In genomic region chr15:26178821-26179220, GRCh38 we compare ENCODE assay signal across 21 cellular contexts.
DNase-seq lines count a peak whose midpoint lies in the region; FAIRE-seq and TF ChIP-seq lines count a peak whose summit lies in the region.
"Had no signal": no experiment of that assay in that cellular context is flagged by ENCODE, and none has a peak within 500 bp of the region (broad histone marks: within the 10 kb centered on the region; RNA-seq: fewer than 3 reads in every experiment).

No MANE protein-coding gene starts in this region.

- H3K36me3 ChIP-seq in H1 (ENCODE audit: control insufficient read depth in 2 of 4, insufficient read depth in 4 of 4, low read length in 3 of 4) (no peaks in the 10 kb centered on the region; a peak in 1 of 8 replicates), neural progenitor cell (no peaks in the 10 kb centered on the region), esophagus squamous epithelium (no peaks in the 10 kb centered on the region), kidney (ENCODE audit: control insufficient read depth in 1 of 2, insufficient read depth in 2 of 2, low read length in 2 of 2) (no peaks in the 10 kb centered on the region)
- H3K36me3 ChIP-seq: BLaER1 had no signal

- no peak overlapping the region for H3K56ac ChIP-seq in H1 (replicated peaks; ENCODE audit: insufficient read length, low read depth, low read length)

- intact Hi-C loops in esophagus squamous epithelium (cut with DNase I): no loop called here
- intact Hi-C loops in kidney (cut with DNase I): no loop called here

- no peaks in the 10 kb centered on the region for H3K36me3 Mint-ChIP-seq in neural progenitor cell
- H3K36me3 Mint-ChIP-seq: CD4-positive, alpha-beta memory T cell had no signal

- in situ Hi-C loops in KBM-7 (cut with MboI; ENCODE audit: low pct_unique_long_range_greater_than_20kb, low sequenced_read_pairs): no loop called here

- 0 out of 2 replicates have a peak overlapping the region, but pooled peaks have one; percentile 2 for H2BK20ac ChIP-seq in H1 (ENCODE audit: low read length)

- CTCF ChIA-PET in H1 (lab: Charles Lee; ENCODE audit: partially characterized antibody): interaction anchor here (0.5 to 4.9 kb wide), 10 partner anchors 10 to 232 kb away, joined by 3 to 60 read pairs (median 5); no protein-coding TSS in a partner anchor

- FAIRE-seq in H1 (lab: Jason Lieb, UNC) (no peak), kidney (lab: Jason Lieb, UNC) (no peak)
- FAIRE-seq: A204.1, GM12878, GM19239, HepG2 had no signal

- DNase-seq in COR-L47 (lab: John Stamatoyannopoulos, UW) (peak; percentile 54), NCI-H748 (lab: John Stamatoyannopoulos, UW; ENCODE audit: unreplicated experiment) (peak; percentile 71), H1 (ENCODE audit: low read depth in 1 of 2, low spot score in 2 of 2) (no peak), neural progenitor cell (ENCODE audit: low spot score) (no peak), esophagus squamous epithelium (lab: John Stamatoyannopoulos, UW) (no peak), kidney (no peak), KBM-7 (no peak), AML-193 (lab: John Stamatoyannopoulos, UW) (no peak)
- DNase-seq: Calu3; CD4-positive, alpha-beta memory T cell; GOT3; KG1; NCI-H1417 treated with DMSO at 0.1 percent for 48 hours; NCI-H187 treated with DMSO at 0.1 percent for 48 hours; NCI-H82; PC-9 had no signal

- peaks cover 50% of the 10 kb centered on the region for H3K4me1 Mint-ChIP-seq in neural progenitor cell
- H3K4me1 Mint-ChIP-seq: CD4-positive, alpha-beta memory T cell had no signal

- H3F3A ChIP-seq in neural progenitor cell (ENCODE audit: low read depth): no peaks in the 10 kb centered on the region

- H3K9ac ChIP-seq in H1 (replicated peaks in 1 of 4; ENCODE audit: extremely low read depth in 1 of 4, low read depth in 3 of 4, low read length in 3 of 4) (no peak overlapping the region; a peak in 1 of 7 replicates), neural progenitor cell (no peak overlapping the region), kidney (ENCODE audit: low read length in 2 of 2) (no peak overlapping the region)
- H3K9ac ChIP-seq: BLaER1 had no signal

- H3K4me1 ChIP-seq in H1 (replicated peaks in 1 of 4; ENCODE audit: control insufficient read depth in 3 of 4, insufficient read depth in 4 of 4, low read length in 3 of 4) (peaks cover 0 to 8% (median 4%) of the 10 kb centered on the region in 4 experiments; a peak in 4 of 7 replicates), neural progenitor cell (peaks cover 17% of the 10 kb centered on the region), esophagus squamous epithelium (no peaks in the 10 kb centered on the region), kidney (ENCODE audit: control insufficient read depth in 1 of 2, insufficient read depth in 1 of 2, low read depth in 1 of 2, low read length in 2 of 2) (no peaks in the 10 kb centered on the region)

- H2BK120ac ChIP-seq in H1 (replicated peaks; ENCODE audit: low read depth, low read length): no peak overlapping the region

- no peaks in the 10 kb centered on the region for H3K9me3 ChIP-seq in H1 (ENCODE audit: insufficient read depth in 2 of 2, low read depth in 1 of 2, low read length in 1 of 2)
- no peaks in the 10 kb centered on the region for H3K9me3 ChIP-seq in neural progenitor cell (ENCODE audit: low read depth)
- no peaks in the 10 kb centered on the region for H3K9me3 ChIP-seq in esophagus squamous epithelium
- H3K9me3 ChIP-seq in kidney (ENCODE audit: control insufficient read depth in 1 of 2, low read length in 2 of 2): no peaks in the 10 kb centered on the region
- H3K9me3 ChIP-seq: BLaER1 had no signal

- WGBS in H1 (ENCODE audit: extremely low coverage in 1 of 2, insufficient coverage in 1 of 2, insufficient read length in 1 of 2, insufficient replicate concordance in 2 of 2, low coverage in 1 of 2, low lambda C conversion rate in 2 of 2, missing lambda C conversion rate in 1 of 2), 2 experiments: 78% methylated on average over 12 of the region's 12 CpGs; no CpG with 5 or more reads in 1 of the 2 experiments
- WGBS in esophagus squamous epithelium, 2 donors: 60 to 67% methylated on average over 10 to 12 of the region's 12 CpGs

- H3K4me2 ChIP-seq in H1 (ENCODE audit: insufficient read depth in 1 of 2, low read depth in 2 of 2, low read length in 2 of 2) (no peak overlapping the region), neural progenitor cell (no peak overlapping the region)
- H3K4me2 ChIP-seq: BLaER1, PC-9 had no signal

- TF ChIP-seq POLR2A in H1 (IDR thresholded peaks at IDR 0.05; ENCODE audit: control extremely low read depth in 1 of 2, low read depth in 2 of 2, low read length in 2 of 2) (no peak), esophagus squamous epithelium (IDR thresholded peaks at IDR 0.05) (no peak)

- no peak for TF ChIP-seq RAD21 in H1 (IDR thresholded peaks at IDR 0.05 in 1 of 2, conservative IDR thresholded peaks at IDR 0.05 in 1 of 2; ENCODE audit: low read depth in 2 of 2, low read length in 2 of 2)

- no peaks in the 10 kb centered on the region for H3K79me1 ChIP-seq in H1 (ENCODE audit: low read depth, low read length)

- H3K27ac ChIP-seq in H1 (ENCODE audit: low read depth, low read length) (no peak overlapping the region), neural progenitor cell (no peak overlapping the region), esophagus squamous epithelium (no peak overlapping the region), kidney (ENCODE audit: low read depth in 2 of 2, low read length in 2 of 2) (no peak overlapping the region)
- H3K27ac ChIP-seq: BLaER1, PC-9 had no signal

- H4K91ac ChIP-seq in H1 (replicated peaks; ENCODE audit: insufficient read length, low read length): no peak overlapping the region

- no peak overlapping the region for H2AK5ac ChIP-seq in H1 (ENCODE audit: low read depth, low read length)

- TF ChIP-seq CTCF in H1 (IDR thresholded peaks at IDR 0.05; ENCODE audit: control extremely low read depth in 1 of 3, insufficient read depth in 1 of 3, low read depth in 1 of 3, low read length in 3 of 3): no peak
- TF ChIP-seq CTCF in neural progenitor cell (IDR thresholded peaks at IDR 0.05): no peak
- no peak for TF ChIP-seq CTCF in esophagus squamous epithelium (IDR thresholded peaks at IDR 0.05)
- no peak for TF ChIP-seq CTCF in kidney (IDR thresholded peaks at IDR 0.05; ENCODE audit: borderline replicate concordance, extremely low read depth, insufficient read depth)

- H3K9me3 Mint-ChIP-seq in neural progenitor cell: peaks cover 6% of the 10 kb centered on the region
- H3K9me3 Mint-ChIP-seq: CD4-positive, alpha-beta memory T cell had no signal

- H2BK12ac ChIP-seq in H1 (ENCODE audit: low read depth, low read length): peak overlapping the region; percentile 4; the same call in 1 of the 2 replicates

- H3K14ac ChIP-seq in H1 (ENCODE audit: insufficient read length): no peak overlapping the region

- H3K27me3 Mint-ChIP-seq in neural progenitor cell (ENCODE audit: insufficient read depth, low read depth): peaks cover 9% of the 10 kb centered on the region

- H3K27ac Mint-ChIP-seq in neural progenitor cell: peak overlapping the region; percentile 97
- H3K27ac Mint-ChIP-seq: CD4-positive, alpha-beta memory T cell had no signal

- TF ChIP-seq EP300 in H1 (IDR thresholded peaks at IDR 0.05; ENCODE audit: borderline replicate concordance in 1 of 2, low read depth in 2 of 2, low read length in 2 of 2): no peak

- no peaks in the 10 kb centered on the region for H4K20me1 ChIP-seq in H1 (replicated peaks in 1 of 2; ENCODE audit: control insufficient read depth in 1 of 2, insufficient read depth in 2 of 2, low read length in 2 of 2)
- no peaks in the 10 kb centered on the region for H4K20me1 ChIP-seq in neural progenitor cell (ENCODE audit: low read depth)
- H4K20me1 ChIP-seq: BLaER1 had no signal

- H2BK15ac ChIP-seq in H1 (ENCODE audit: low read length): no peak overlapping the region

- H3K79me2 ChIP-seq in H1 (ENCODE audit: control insufficient read depth in 1 of 2, insufficient read depth in 2 of 2, low read length in 2 of 2): no peaks in the 10 kb centered on the region
- no peaks in the 10 kb centered on the region for H3K79me2 ChIP-seq in neural progenitor cell (ENCODE audit: low read depth)

- no peak overlapping the region for H3K23ac ChIP-seq in H1 (ENCODE audit: insufficient read length)

- H4K8ac ChIP-seq in H1 (ENCODE audit: extremely low read depth, insufficient read depth, low read length): no peak overlapping the region

- H3K18ac ChIP-seq in H1 (ENCODE audit: extremely low read depth, low read length): no peak overlapping the region

- H3K4me3 ChIP-seq in H1 (ENCODE audit: extremely low read depth in 1 of 4, insufficient read depth in 2 of 4, low read depth in 3 of 4, low read length in 4 of 4): no peak overlapping the region
- H3K4me3 ChIP-seq in neural progenitor cell: no peak overlapping the region
- H3K4me3 ChIP-seq in esophagus squamous epithelium: no peak overlapping the region
- no peak overlapping the region for H3K4me3 ChIP-seq in kidney (ENCODE audit: low read length in 2 of 2)
- H3K4me3 ChIP-seq: BLaER1, GM12878, PC-9 had no signal

- no peak overlapping the region for H4K5ac ChIP-seq in H1 (ENCODE audit: insufficient read length, low read depth, low read length)

- H2BK5ac ChIP-seq in H1 (ENCODE audit: low read depth, low read length): no peak overlapping the region

- POLR2A ChIA-PET in H1 (lab: Charles Lee; ENCODE audit: partially characterized antibody): no interaction called here

- no peaks in the 10 kb centered on the region for H3K27me3 ChIP-seq in H1 (replicated peaks in 1 of 4; ENCODE audit: control insufficient read depth in 3 of 4, extremely low read depth in 1 of 4, insufficient read depth in 3 of 4, low read length in 3 of 4)
- H3K27me3 ChIP-seq in neural progenitor cell: no peaks in the 10 kb centered on the region
- no peaks in the 10 kb centered on the region for H3K27me3 ChIP-seq in esophagus squamous epithelium
- H3K27me3 ChIP-seq: BLaER1 had no signal

- H3K23me2 ChIP-seq in H1 (ENCODE audit: low read depth, low read length): no peaks in the 10 kb centered on the region; the same call in 1 of the 2 replicates

- H2AFZ ChIP-seq in H1 (ENCODE audit: low read length) (no peak overlapping the region), neural progenitor cell (replicated peaks) (peak overlapping the region; percentile 17)
- H2AFZ ChIP-seq: PC-9 had no signal

- H3K4me3 Mint-ChIP-seq in neural progenitor cell: peak overlapping the region; percentile 80
- H3K4me3 Mint-ChIP-seq: CD4-positive, alpha-beta memory T cell had no signal

- no peak overlapping the region for H3K4ac ChIP-seq in H1 (replicated peaks; ENCODE audit: insufficient read length, low read depth, low read length)

TF ChIP-seq in H1, 55 proteins besides CTCF, POLR2A, EP300 and RAD21 (continues in another document):
- TF ChIP-seq POLR2AphosphoS5 (IDR thresholded peaks at IDR 0.05; ENCODE audit: low read depth, low read length) (no peak), SIX5 (IDR thresholded peaks at IDR 0.05; ENCODE audit: low read depth, low read length) (no peak), KDM4A (IDR thresholded peaks at IDR 0.05; ENCODE audit: low read depth, low read length, severe bottlenecking) (no peak), RBBP5 (IDR thresholded peaks at IDR 0.05; ENCODE audit: borderline replicate concordance, low read depth, low read length) (no peak), CBX8 (IDR thresholded peaks at IDR 0.05; ENCODE audit: borderline replicate concordance, low read depth, low read length) (no peak), BRCA1 (IDR thresholded peaks at IDR 0.05; ENCODE audit: low read depth, low read length) (no peak), SP1 (IDR thresholded peaks at IDR 0.05; ENCODE audit: low read depth, low read length) (no peak)

Comparison
In these comparisons a context has a peak if more than half of its experiments do, and no peak if none do; other contexts are left out.
1. DNase-seq: peak in COR-L47 (single experiment) and NCI-H748 (single experiment); none in H1 (0 of 2), neural progenitor cell (single experiment), esophagus squamous epithelium (single experiment), kidney (single experiment), KBM-7 (single experiment) and AML-193 (0 of 2).